ENCODE assay signal across 8 cellular contexts in the genomic region with DNA sequence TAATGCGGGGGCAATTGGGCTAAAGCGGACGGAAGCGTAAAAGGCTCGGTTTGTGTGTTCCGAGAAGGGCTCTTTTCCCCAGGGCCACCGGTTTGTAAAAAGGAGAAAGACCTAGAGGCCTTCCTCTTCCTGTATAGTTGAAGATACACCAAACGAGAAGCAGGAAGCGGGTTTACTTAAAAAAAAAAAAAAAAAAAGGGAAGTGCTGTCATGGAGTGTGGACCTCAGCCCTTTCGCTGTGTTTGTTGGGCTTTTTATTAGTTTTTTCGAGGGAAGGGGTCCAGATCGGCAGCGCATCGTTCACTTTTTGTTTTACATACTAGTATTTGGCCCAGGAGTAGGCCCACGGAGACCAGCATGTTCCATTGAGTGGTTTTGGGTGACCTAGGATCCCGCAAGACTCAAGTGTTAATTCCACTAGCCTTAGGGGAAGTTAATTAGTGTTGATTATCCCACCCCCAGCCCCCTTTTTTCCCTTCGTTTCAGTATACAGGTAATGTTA. TPM values are rescaled to one million over a fixed set of nuclear protein-coding genes. Genes with fewer than 3 reads are reported as not detected.
DNase-seq lines count a peak whose midpoint lies in the region; ATAC-seq and TF ChIP-seq lines count a peak whose summit lies in the region.

No MANE protein-coding gene starts in this region.

- no peak for TF ChIP-seq POLR2A in prostate gland (IDR thresholded peaks at IDR 0.05)

- H3K36me3 Mint-ChIP-seq in activated T-helper 2 cell treated with anti-CD3 and anti-CD28 coated beads, Interferon-gamma antibody, Interleukin-2, Interleukin-4, amounts not matched to agents 10 μg/mL and 5 μg/mL and 100 μg/mL, durations not matched to agents 14 hours and 24 hours and 36 hours (ENCODE audit: low read depth), result peaks cover 34% of the 10 kb centered on the region

- H3K27ac ChIP-seq in A673 (ENCODE audit: low read depth, low read length, poor library complexity, severe bottlenecking), result peak overlapping the region; percentile 94
- peak overlapping the region; percentile 86 for H3K27ac ChIP-seq in cardiac muscle cell
- H3K27ac ChIP-seq in prostate gland, result peak overlapping the region; percentile 94 to 95

- CTCF ChIA-PET in A673 (lab: Charles Lee), result no interaction called here

- H3K36me3 ChIP-seq in A673 (ENCODE audit: insufficient read depth, low read length, poor library complexity, severe bottlenecking) (peaks cover 8% of the 10 kb centered on the region), cardiac muscle cell (no peaks in the 10 kb centered on the region), prostate gland (no peaks in the 10 kb centered on the region)

- intact Hi-C loops in A673 (cut with micrococcal nuclease; ENCODE audit: unreplicated experiment), result no loop called here
- intact Hi-C loops in activated T-helper 2 cell treated with anti-CD3 and anti-CD28 coated beads, Interferon-gamma antibody, Interleukin-2, Interleukin-4, amounts not matched to agents 10 μg/mL and 5 μg/mL and 100 μg/mL, durations not matched to agents 14 hours and 24 hours and 36 hours (cut with micrococcal nuclease), result loop anchor here (2.0 to 10.0 kb wide), 4 partner anchors 311 to 1373 kb away; partner anchors contain the start of genes AFTPH and PELI1
- intact Hi-C loops in prostate gland (cut with DNase I), result no loop called here

- WGBS in prostate gland, result 1% methylated on average over 17 of the region's 17 CpGs

- ATAC-seq in HG02852 (IDR thresholded peaks at IDR 0.05; ENCODE audit: unreplicated experiment) (peak; percentile 38), GM19467 (IDR thresholded peaks at IDR 0.05; ENCODE audit: unreplicated experiment) (no peak)

- H3K9me3 ChIP-seq in A673 (ENCODE audit: low read depth, low read length, poor library complexity, severe bottlenecking), result no peaks in the 10 kb centered on the region
- H3K9me3 ChIP-seq in cardiac muscle cell (ENCODE audit: low read depth), result no peaks in the 10 kb centered on the region
- no peaks in the 10 kb centered on the region for H3K9me3 ChIP-seq in prostate gland

- H3K4me3 ChIP-seq in A673 (ENCODE audit: low read depth, low read length, poor library complexity, severe bottlenecking) (peak overlapping the region; percentile 93), GM12875 (ENCODE audit: low read depth, low read length) (peak overlapping the region; percentile 95), cardiac muscle cell (peak overlapping the region; percentile 80), prostate gland (peak overlapping the region; percentile 98 to 99)

- H3K27me3 ChIP-seq in A673 (replicated peaks; ENCODE audit: insufficient read depth, low read depth, low read length, poor library complexity), result no peaks in the 10 kb centered on the region
- H3K27me3 ChIP-seq in cardiac muscle cell, result no peaks in the 10 kb centered on the region
- H3K27me3 ChIP-seq in prostate gland (replicated peaks; ENCODE audit: insufficient read depth), result no peaks in the 10 kb centered on the region

- H3K4me3 Mint-ChIP-seq in activated T-helper 2 cell treated with anti-CD3 and anti-CD28 coated beads, Interferon-gamma antibody, Interleukin-2, Interleukin-4, amounts not matched to agents 10 μg/mL and 5 μg/mL and 100 μg/mL, durations not matched to agents 14 hours and 24 hours and 36 hours (ENCODE audit: low read depth), result peak overlapping the region; percentile 98

- no peaks in the 10 kb centered on the region for H3K9me3 Mint-ChIP-seq in activated T-helper 2 cell treated with anti-CD3 and anti-CD28 coated beads, Interferon-gamma antibody, Interleukin-2, Interleukin-4, amounts not matched to agents 10 μg/mL and 5 μg/mL and 100 μg/mL, durations not matched to agents 14 hours and 24 hours and 36 hours

- peaks cover 30% of the 10 kb centered on the region for H3K4me1 Mint-ChIP-seq in activated T-helper 2 cell treated with anti-CD3 and anti-CD28 coated beads, Interferon-gamma antibody, Interleukin-2, Interleukin-4, amounts not matched to agents 10 μg/mL and 5 μg/mL and 100 μg/mL, durations not matched to agents 14 hours and 24 hours and 36 hours (ENCODE audit: low read depth)

- BruUV-seq in A673 (replicated peaks; lab: Mats Ljungman, UMichigan), result no TSS peak

- H3K27ac Mint-ChIP-seq in activated T-helper 2 cell treated with anti-CD3 and anti-CD28 coated beads, Interferon-gamma antibody, Interleukin-2, Interleukin-4, amounts not matched to agents 10 μg/mL and 5 μg/mL and 100 μg/mL, durations not matched to agents 14 hours and 24 hours and 36 hours, result peak overlapping the region; percentile 92

- H3K4me1 ChIP-seq in A673 (ENCODE audit: insufficient read depth, low read length, poor library complexity, severe bottlenecking) (peaks cover 26% of the 10 kb centered on the region), cardiac muscle cell (ENCODE audit: low read depth) (peaks cover 6% of the 10 kb centered on the region), prostate gland (replicated peaks) (no peaks in the 10 kb centered on the region)

- peak; percentile 62 for DNase-seq in A673 (ENCODE audit: low spot score)
- peak; percentile 26 for DNase-seq in NCI-H510A (lab: John Stamatoyannopoulos, UW)
- DNase-seq in activated T-helper 2 cell treated with anti-CD3 and anti-CD28 coated beads, Interferon-gamma antibody, Interleukin-2, Interleukin-4, amounts not matched to agents 10 μg/mL and 5 μg/mL and 100 μg/mL, durations not matched to agents 14 hours and 24 hours and 36 hours (ENCODE audit: low spot score), result peak; percentile 54
- peak in 1 of 2 donors; percentile 49 for DNase-seq in cardiac muscle cell (ENCODE audit: low read depth in 1 of 2, low spot score in 1 of 2)
- no peak for DNase-seq in prostate gland (ENCODE audit: low spot score)

- H3K27me3 Mint-ChIP-seq in activated T-helper 2 cell treated with anti-CD3 and anti-CD28 coated beads, Interferon-gamma antibody, Interleukin-2, Interleukin-4, amounts not matched to agents 10 μg/mL and 5 μg/mL and 100 μg/mL, durations not matched to agents 14 hours and 24 hours and 36 hours (ENCODE audit: low read depth), result no peaks in the 10 kb centered on the region

- TF ChIP-seq CTCF in A673 (conservative IDR thresholded peaks at IDR 0.05; ENCODE audit: low read depth, low read length) (no peak), GM12875 (IDR thresholded peaks at IDR 0.05; ENCODE audit: borderline replicate concordance, insufficient read depth, low read depth, low read length) (no peak), cardiac muscle cell (IDR thresholded peaks at IDR 0.05; ENCODE audit: low read depth, low read length) (no peak), prostate gland (IDR thresholded peaks at IDR 0.05) (no peak)

- POLR2A ChIA-PET in A673 (lab: Charles Lee; ENCODE audit: low non-redundant PET), result no interaction called here

RNA-seq across cellular contexts. Expression of gene ACTR2, which starts 0.7 kb away (rescaled TPM):
- 235 and 253 TPM in 2 replicates for total RNA-seq in A673 (2021)
- 339 and 350 TPM in 2 replicates for total RNA-seq in activated T-helper 2 cell treated with anti-CD3 and anti-CD28 coated beads, Interferon-gamma antibody, Interleukin-2, Interleukin-4, amounts not matched to agents 10 μg/mL and 5 μg/mL and 100 μg/mL, durations not matched to agents 14 hours and 24 hours and 36 hours
- total RNA-seq in cardiac muscle cell, result 27.1 and 29.5 TPM in 2 replicates
- 39.3 and 62.9 TPM in 2 replicates for polyA plus RNA-seq in cardiac muscle cell
- 10 to 100 TPM; 54.8 to 69.2 TPM for total RNA-seq in prostate gland
